14 cellular contexts compared by ENCODE assay signal in genomic region chr10:86461963-86462804, GRCh38.
"Had no signal": no experiment of that assay in that cellular context is flagged by ENCODE, and none has a peak within 500 bp of the region (broad histone marks: within the 10 kb centered on the region; RNA-seq: fewer than 3 reads in every experiment).

No MANE protein-coding gene starts in this region.

- H3K27me3 Mint-ChIP-seq: activated naive CD8-positive, alpha-beta T cell treated with anti-CD3 and anti-CD28 coated beads, Interleukin-2, amount 50 U/mL, for 24 hours; type B pancreatic cell had no signal

- ATAC-seq: activated CD4-positive, CD25-positive, alpha-beta regulatory T cell treated with anti-CD3 and anti-CD28 coated beads, Interleukin-2, amount 50 U/mL, for 24 hours; activated naive CD8-positive, alpha-beta T cell treated with anti-CD3 and anti-CD28 coated beads, Interleukin-2, amount 50 U/mL, for 24 hours; heart right ventricle; mucosa of descending colon; natural killer cell; sciatic nerve; SK-N-SH treated with all-trans-retinoic acid at 6 μM for 48 hours had no signal

- H3K4me1 Mint-ChIP-seq: activated naive CD8-positive, alpha-beta T cell treated with anti-CD3 and anti-CD28 coated beads, Interleukin-2, amount 50 U/mL, for 24 hours had no signal

- H3K9me3 ChIP-seq: colonic mucosa, heart right ventricle, mucosa of descending colon had no signal

- H3K4me3 ChIP-seq: colonic mucosa, heart right ventricle, mucosa of descending colon had no signal

- DNase-seq: activated CD4-positive, alpha-beta T cell treated with anti-CD3 and anti-CD28 coated beads, Interleukin-2, amount 50 U/mL, for 48 hours; activated naive CD8-positive, alpha-beta T cell treated with anti-CD3 and anti-CD28 coated beads, Interleukin-2, amount 50 U/mL, for 24 hours; colonic mucosa; effector CD4-positive, alpha-beta T cell; heart right ventricle; mucosa of descending colon; natural killer cell; occipital lobe; stimulated activated naive CD4-positive, alpha-beta T cell; substantia nigra had no signal

- H3K27ac Mint-ChIP-seq: activated naive CD8-positive, alpha-beta T cell treated with anti-CD3 and anti-CD28 coated beads, Interleukin-2, amount 50 U/mL, for 24 hours; natural killer cell; type B pancreatic cell had no signal

- H3K4me1 ChIP-seq: colonic mucosa, heart right ventricle had no signal

- H3K9me3 Mint-ChIP-seq: activated naive CD8-positive, alpha-beta T cell treated with anti-CD3 and anti-CD28 coated beads, Interleukin-2, amount 50 U/mL, for 24 hours; natural killer cell; type B pancreatic cell had no signal

- H3K27me3 ChIP-seq: colonic mucosa, heart right ventricle had no signal

- H3K4me3 Mint-ChIP-seq: activated naive CD8-positive, alpha-beta T cell treated with anti-CD3 and anti-CD28 coated beads, Interleukin-2, amount 50 U/mL, for 24 hours; natural killer cell; type B pancreatic cell had no signal

- H3K27ac ChIP-seq: colonic mucosa, heart right ventricle had no signal
